Comparison of ENCODE assay signal across 14 cellular contexts in the genomic region with DNA sequence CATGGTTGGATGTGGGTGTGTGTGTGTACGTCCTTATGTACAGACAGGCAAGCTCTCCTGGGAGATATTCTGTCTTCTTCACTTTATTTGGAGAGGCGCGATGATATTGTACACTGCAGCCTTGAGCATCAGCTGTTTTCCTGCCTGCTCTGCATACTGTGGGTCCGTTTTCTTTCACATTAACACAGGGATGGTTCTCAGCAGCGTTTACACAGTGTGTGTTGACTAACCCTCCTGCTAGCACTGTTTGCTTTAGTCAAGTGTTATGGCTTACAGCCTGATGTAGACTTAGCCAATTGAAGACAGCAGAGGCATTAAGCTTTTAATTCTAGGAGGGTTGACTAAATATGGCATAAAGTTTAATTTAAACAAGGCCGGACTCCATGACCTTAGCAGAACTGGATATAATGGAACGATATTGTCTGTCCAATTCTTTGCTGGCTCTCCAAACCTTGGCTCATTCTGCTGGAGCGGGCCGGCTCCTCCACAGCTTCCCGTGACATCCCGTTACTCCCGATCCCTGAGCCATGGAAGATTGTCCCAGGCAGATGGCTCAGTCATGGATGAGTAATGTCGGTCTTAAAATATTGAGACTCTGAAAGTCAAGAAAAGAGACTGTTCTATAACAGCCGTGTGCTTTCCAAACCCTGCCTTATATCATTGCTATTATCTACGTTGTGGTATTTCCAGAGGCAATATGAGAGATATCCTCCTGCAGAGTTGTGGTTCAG.
A peak's percentile ranks its signal among the peaks of the same experiment; 100 is the strongest.
DNase-seq lines count a peak whose midpoint lies in the region; ATAC-seq, FAIRE-seq and TF ChIP-seq lines count a peak whose summit lies in the region.
"Had no signal": no experiment of that assay in that cellular context is flagged by ENCODE, and none has a peak within 500 bp of the region (broad histone marks: within the 10 kb centered on the region; RNA-seq: fewer than 3 reads in every experiment).

No MANE protein-coding gene starts in this region.

- intact Hi-C loops in MCF 10A (cut with micrococcal nuclease) (no loop called here), PC-3 (cut with micrococcal nuclease) (no loop called here), HepG2 (cut with micrococcal nuclease; ENCODE audit: unreplicated experiment) (no loop called here), colonic mucosa (cut with DNase I) (no loop called here)

- no peaks in the 10 kb centered on the region for H3K79me1 ChIP-seq in neuronal stem cell (ENCODE audit: low read depth, low read length)

- TF ChIP-seq RAD21 in HepG2 (CRISPR knock-in tag; IDR thresholded peaks at IDR 0.05): no peak

- POLR2A ChIA-PET in MCF 10A (lab: Yijun Ruan, JAX): interaction anchor here (0.7 kb wide), 1 partner anchor 66 kb away, joined by 3 read pairs; no protein-coding TSS in a partner anchor
- POLR2A ChIA-PET in PC-3 (lab: Charles Lee; ENCODE audit: unreplicated experiment): no interaction called here
- POLR2A ChIA-PET in HepG2 (lab: Yijun Ruan, JAX): no interaction called here

- H3K4me2 ChIP-seq in PC-3 (ENCODE audit: low read length) (no peak overlapping the region), HepG2 (ENCODE audit: low read depth, low read length) (no peak overlapping the region), neuronal stem cell (ENCODE audit: insufficient read depth, low read length, poor library complexity, severe bottlenecking) (no peak overlapping the region)

- H3K36me3 ChIP-seq in PC-3 (ENCODE audit: low read depth, low read length) (no peaks in the 10 kb centered on the region), HepG2 (replicated peaks in 1 of 2; ENCODE audit: control insufficient read depth in 1 of 2, insufficient read depth in 2 of 2, low read length in 2 of 2) (no peaks in the 10 kb centered on the region), neuronal stem cell (replicated peaks in 1 of 2; ENCODE audit: control insufficient read depth in 2 of 2, insufficient read depth in 2 of 2, low read length in 2 of 2) (peaks cover 10 to 76% of the 10 kb centered on the region in 2 donors), colonic mucosa (no peaks in the 10 kb centered on the region)
- H3K36me3 ChIP-seq: SJCRH30 had no signal

- TF ChIP-seq EP300 in HepG2 (IDR thresholded peaks at IDR 0.05; ENCODE audit: low read depth in 2 of 2, low read length in 2 of 2) (no peak), HepG2 (CRISPR knock-in tag; IDR thresholded peaks at IDR 0.05; ENCODE audit: borderline replicate concordance) (no peak)

- no peak overlapping the region for H2AFZ ChIP-seq in PC-3 (ENCODE audit: low read length)
- no peak overlapping the region for H2AFZ ChIP-seq in HepG2 (ENCODE audit: low read length)
- no peak overlapping the region for H2AFZ ChIP-seq in neuronal stem cell (ENCODE audit: low read length)

- DNase-seq in T47D (ENCODE audit: low read depth in 1 of 2, low spot score in 1 of 2) (peak; percentile 3 to 19), MCF 10A (ENCODE audit: unreplicated experiment) (no peak), PC-3 (peak; percentile 5), HepG2 (ENCODE audit: low spot score) (peak; percentile 38), neuronal stem cell (ENCODE audit: low spot score) (no peak), type B pancreatic cell (ENCODE audit: extremely low spot score, unreplicated experiment) (no peak), colonic mucosa (no peak)
- DNase-seq: activated T-cell treated with anti-CD3 and anti-CD28 coated beads, Interleukin-2, amount 50 U/mL, for 72 hours; effector CD8-positive, alpha-beta T cell; kidney glomerular epithelial cell; SJCRH30; substantia nigra had no signal

- H3K9me2 ChIP-seq in PC-3 (replicated peaks; ENCODE audit: low read length): no peaks in the 10 kb centered on the region

- no peak overlapping the region for H3K23ac ChIP-seq in neuronal stem cell (ENCODE audit: low read depth, low read length, poor library complexity)

- no peak overlapping the region for H3K18ac ChIP-seq in neuronal stem cell (ENCODE audit: low read length)

- H3K4me3 ChIP-seq in PC-3 (ENCODE audit: low read length) (no peak overlapping the region), HepG2 (replicated peaks in 1 of 3; ENCODE audit: insufficient read depth in 1 of 3, low read depth in 2 of 3, low read length in 3 of 3) (no peak overlapping the region), neuronal stem cell (ENCODE audit: low read length in 2 of 2) (no peak overlapping the region), colonic mucosa (no peak overlapping the region)
- H3K4me3 ChIP-seq: SJCRH30 had no signal

- no peak overlapping the region for H3K4ac ChIP-seq in neuronal stem cell (ENCODE audit: low read length)

- no peak overlapping the region for H2BK12ac ChIP-seq in neuronal stem cell (ENCODE audit: low read length)

- H3K9ac ChIP-seq in PC-3 (ENCODE audit: low read length): no peak overlapping the region
- H3K9ac ChIP-seq in HepG2 (ENCODE audit: insufficient read depth, low read depth, low read length): no peak overlapping the region
- H3K9ac ChIP-seq in neuronal stem cell (ENCODE audit: low read depth, low read length, poor library complexity): no peak overlapping the region
- no peak overlapping the region for H3K9ac ChIP-seq in colonic mucosa (ENCODE audit: low read depth in 2 of 2, low read length in 2 of 2)

- no peaks in the 10 kb centered on the region for H3K79me2 ChIP-seq in PC-3 (ENCODE audit: low read length)
- no peaks in the 10 kb centered on the region for H3K79me2 ChIP-seq in HepG2 (ENCODE audit: insufficient read depth, low read length)

- H3F3A ChIP-seq in PC-3 (ENCODE audit: low read length, unreplicated experiment): no peaks in the 10 kb centered on the region

- no peak overlapping the region for H3K27ac Mint-ChIP-seq in MCF 10A (ENCODE audit: low read depth, unreplicated experiment)
- H3K27ac Mint-ChIP-seq in type B pancreatic cell: no peak overlapping the region
- H3K27ac Mint-ChIP-seq: activated T-cell treated with anti-CD3 and anti-CD28 coated beads, Interleukin-2, amount 50 U/mL, for 72 hours had no signal

- no peaks in the 10 kb centered on the region for H3K27me3 Mint-ChIP-seq in MCF 10A (ENCODE audit: insufficient read depth, unreplicated experiment)
- peaks cover 4% of the 10 kb centered on the region for H3K27me3 Mint-ChIP-seq in type B pancreatic cell

- H2BK5ac ChIP-seq in neuronal stem cell (ENCODE audit: low read length): no peak overlapping the region

- H4K20me1 ChIP-seq in PC-3 (ENCODE audit: low read length): no peaks in the 10 kb centered on the region
- H4K20me1 ChIP-seq in HepG2 (ENCODE audit: insufficient read depth, low read length): no peaks in the 10 kb centered on the region

- 6% methylated on average over 15 of the region's 15 CpGs for WGBS in HepG2 (ENCODE audit: low lambda C conversion rate)
- no CpG with 5 or more reads among the region's 15 CpGs for WGBS in neuronal stem cell (ENCODE audit: extremely low coverage in 2 of 2, insufficient read length in 2 of 2, insufficient replicate concordance in 1 of 2), 2 donors

- no peak overlapping the region for H4K91ac ChIP-seq in neuronal stem cell (ENCODE audit: low read depth, low read length, poor library complexity)

- H4K8ac ChIP-seq in neuronal stem cell (ENCODE audit: low read depth, low read length): no peak overlapping the region

- in situ Hi-C loops in T47D (cut with HindIII; ENCODE audit: low pct_unique_long_range_greater_than_20kb, low sequenced_read_pairs) (no loop called here), HepG2 (cut with HindIII; ENCODE audit: extremely low pct_ligation_motif_present, low pct_unique_long_range_greater_than_20kb) (no loop called here)

- no peak overlapping the region for H2BK120ac ChIP-seq in neuronal stem cell (ENCODE audit: low read depth, low read length)

- H3K4me1 ChIP-seq in PC-3 (ENCODE audit: insufficient read depth, low read length): peaks cover 16% of the 10 kb centered on the region
- H3K4me1 ChIP-seq in HepG2 (ENCODE audit: insufficient read depth, low read length): peaks cover 11% of the 10 kb centered on the region; the same call in 1 of the 2 replicates
- H3K4me1 ChIP-seq in neuronal stem cell (ENCODE audit: control insufficient read depth in 2 of 2, insufficient read depth in 1 of 2, low read depth in 1 of 2, low read length in 2 of 2): peaks cover 0 to 1% of the 10 kb centered on the region in 2 donors
- no peaks in the 10 kb centered on the region for H3K4me1 ChIP-seq in colonic mucosa
- H3K4me1 ChIP-seq: SJCRH30 had no signal

- TF ChIP-seq CTCF in MCF 10A (IDR thresholded peaks at IDR 0.05; ENCODE audit: unreplicated experiment) (no peak), PC-3 (conservative IDR thresholded peaks at IDR 0.05; ENCODE audit: low read depth, low read length) (no peak), HepG2 (CRISPR knock-in tag; IDR thresholded peaks at IDR 0.05) (no peak), type B pancreatic cell (conservative IDR thresholded peaks at IDR 0.05) (no peak), colonic mucosa (IDR thresholded peaks at IDR 0.05) (no peak)

- H2BK15ac ChIP-seq in neuronal stem cell (ENCODE audit: low read length): no peak overlapping the region

- H3K9me3 ChIP-seq in PC-3 (ENCODE audit: low read length) (no peaks in the 10 kb centered on the region), HepG2 (ENCODE audit: low read length) (no peaks in the 10 kb centered on the region), neuronal stem cell (replicated peaks in 1 of 2; ENCODE audit: control insufficient read depth in 2 of 2, insufficient read depth in 1 of 2, low read depth in 1 of 2, low read length in 2 of 2) (peaks cover 0 to 2% of the 10 kb centered on the region in 2 donors), colonic mucosa (no peaks in the 10 kb centered on the region)
- H3K9me3 ChIP-seq: SJCRH30 had no signal

- H3K9me3 Mint-ChIP-seq in MCF 10A (ENCODE audit: unreplicated experiment) (no peaks in the 10 kb centered on the region), type B pancreatic cell (no peaks in the 10 kb centered on the region)
- H3K9me3 Mint-ChIP-seq: activated T-cell treated with anti-CD3 and anti-CD28 coated beads, Interleukin-2, amount 50 U/mL, for 72 hours had no signal

- no peak overlapping the region for H3K4me3 Mint-ChIP-seq in MCF 10A (ENCODE audit: unreplicated experiment)
- H3K4me3 Mint-ChIP-seq in type B pancreatic cell: no peak overlapping the region
- H3K4me3 Mint-ChIP-seq: activated T-cell treated with anti-CD3 and anti-CD28 coated beads, Interleukin-2, amount 50 U/mL, for 72 hours had no signal

- H2AK5ac ChIP-seq in neuronal stem cell (ENCODE audit: low read depth, low read length): no peak overlapping the region

- H3K36me3 Mint-ChIP-seq in MCF 10A (ENCODE audit: insufficient read depth, unreplicated experiment): no peaks in the 10 kb centered on the region
- no peaks in the 10 kb centered on the region for H3K36me3 Mint-ChIP-seq in type B pancreatic cell

- no peak overlapping the region for H3K27ac ChIP-seq in PC-3 (ENCODE audit: low read length)
- no peak overlapping the region for H3K27ac ChIP-seq in HepG2 (ENCODE audit: extremely low read length, insufficient read depth, low read length)
- H3K27ac ChIP-seq in neuronal stem cell (replicated peaks; ENCODE audit: low read length): no peak overlapping the region
- no peak overlapping the region for H3K27ac ChIP-seq in colonic mucosa
- H3K27ac ChIP-seq: SJCRH30 had no signal

- H3K4me1 Mint-ChIP-seq in MCF 10A (ENCODE audit: insufficient read depth, unreplicated experiment): peaks cover 8% of the 10 kb centered on the region
- H3K4me1 Mint-ChIP-seq in type B pancreatic cell (ENCODE audit: unreplicated experiment): peaks cover 13% of the 10 kb centered on the region

- peak; percentile 92 for ATAC-seq in PC-3
- ATAC-seq in HepG2: peak; percentile 99
- ATAC-seq in GM21576 (IDR thresholded peaks at IDR 0.05; ENCODE audit: unreplicated experiment): no peak
- ATAC-seq: activated T-cell treated with anti-CD3 and anti-CD28 coated beads, Interleukin-2, amount 50 U/mL, for 72 hours; HCT116 had no signal

- BruUV-seq in MCF 10A (replicated peaks; lab: Mats Ljungman, UMichigan) (no TSS peak), PC-3 (replicated peaks; lab: Mats Ljungman, UMichigan) (no TSS peak), HepG2 (replicated peaks; lab: Mats Ljungman, UMichigan) (no TSS peak)

- no peaks in the 10 kb centered on the region for H3K27me3 ChIP-seq in PC-3 (ENCODE audit: low read length)
- peaks cover 0 to 8% of the 10 kb centered on the region in 2 experiments; a peak in 2 of 5 replicates for H3K27me3 ChIP-seq in HepG2 (ENCODE audit: control insufficient read depth in 1 of 2, insufficient read depth in 2 of 2, low read length in 2 of 2)
- no peaks in the 10 kb centered on the region for H3K27me3 ChIP-seq in neuronal stem cell (ENCODE audit: control insufficient read depth in 3 of 3, insufficient read depth in 3 of 3, low read depth in 1 of 3, low read length in 3 of 3)
- H3K27me3 ChIP-seq in colonic mucosa: no peaks in the 10 kb centered on the region
- H3K27me3 ChIP-seq: SJCRH30 had no signal

- no peak overlapping the region for H3K14ac ChIP-seq in neuronal stem cell (ENCODE audit: low read length)

- CTCF ChIA-PET in MCF 10A (lab: Yijun Ruan, JAX): interaction anchor here (0.7 kb wide), 1 partner anchor 11 kb away, joined by 3 read pairs; no protein-coding TSS in a partner anchor
- CTCF ChIA-PET in PC-3 (lab: Charles Lee): no interaction called here
- CTCF ChIA-PET in HepG2 (lab: Yijun Ruan, JAX; ENCODE audit: low intra/inter-chr PET ratio, low total read pairs): no interaction called here

- no peak for TF ChIP-seq POLR2A in HepG2 (IDR thresholded peaks at IDR 0.05; ENCODE audit: insufficient read depth in 1 of 2, low read depth in 2 of 2, low read length in 2 of 2)

- peak; percentile 32 for FAIRE-seq in HepG2 (lab: Jason Lieb, UNC)

Comparison
In these comparisons a context has a peak if more than half of its experiments do, and no peak if none do; other contexts are left out.
1. DNase-seq: peak in T47D (2 of 2), PC-3 (single experiment) and HepG2 (single experiment); none in MCF 10A (single experiment), neuronal stem cell (single experiment), type B pancreatic cell (single experiment) and colonic mucosa (single experiment).